In the genomic region with DNA sequence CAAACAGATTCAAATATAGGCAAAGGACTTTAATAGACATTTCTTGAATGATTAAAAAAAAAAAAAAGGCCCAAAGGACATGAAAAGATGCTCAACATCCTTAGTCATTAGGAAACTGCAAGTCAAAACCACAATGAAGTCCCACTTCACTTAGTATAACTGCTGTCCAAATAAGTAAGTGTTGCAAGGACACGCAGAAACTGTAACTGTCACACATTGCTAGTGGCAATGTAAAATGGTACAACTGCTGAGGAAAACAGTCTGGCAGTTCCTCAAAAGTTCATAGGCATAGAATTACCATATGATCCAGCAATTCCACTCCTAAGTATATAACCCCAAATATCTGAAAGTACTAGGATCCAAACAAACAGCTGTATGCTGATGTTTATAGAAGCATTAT, we compare ENCODE assay signal across 11 cellular contexts.
DNase-seq lines count a peak whose midpoint lies in the region; ATAC-seq and TF ChIP-seq lines count a peak whose summit lies in the region.
"Had no signal": no experiment of that assay in that cellular context is flagged by ENCODE, and none has a peak within 500 bp of the region (broad histone marks: within the 10 kb centered on the region; RNA-seq: fewer than 3 reads in every experiment).

No MANE protein-coding gene starts in this region.

- 88% methylated on average over 1 of the region's 1 CpG for WGBS in suprapubic skin

- ATAC-seq in GM19043 (IDR thresholded peaks at IDR 0.05; ENCODE audit: low read depth, unreplicated experiment) (peak; percentile 97), HG02798 (IDR thresholded peaks at IDR 0.05; ENCODE audit: poor library complexity, unreplicated experiment) (peak; percentile 91), GM18505 (IDR thresholded peaks at IDR 0.05; ENCODE audit: unreplicated experiment) (no peak)
- ATAC-seq: left lung had no signal

- DNase-seq in EH (ENCODE audit: low read depth), result peak; percentile 38
- peak in 1 of 2 experiments; percentile 76 for DNase-seq in HL-60 (ENCODE audit: low read depth in 1 of 2, low spot score in 1 of 2)
- DNase-seq in NCI-H226, result no peak
- no peak for DNase-seq in ACHN
- no peak for DNase-seq in suprapubic skin (ENCODE audit: low spot score in 2 of 2)
- DNase-seq: left lung, sigmoid colon had no signal

- no peaks in the 10 kb centered on the region for H3K4me1 ChIP-seq in suprapubic skin
- H3K4me1 ChIP-seq: left lung, sigmoid colon had no signal

- H3K27me3 ChIP-seq in HL-60 (ENCODE audit: insufficient read depth, poor library complexity, severe bottlenecking), result no peaks in the 10 kb centered on the region
- no peaks in the 10 kb centered on the region for H3K27me3 ChIP-seq in suprapubic skin
- H3K27me3 ChIP-seq: left lung, sigmoid colon had no signal

- in situ Hi-C loops in ACHN (cut with HindIII; ENCODE audit: low pct_ligation_motif_present, low pct_unique_long_range_greater_than_20kb, low sequenced_read_pairs), result no loop called here

- peak overlapping the region; percentile 30 for H3K27ac ChIP-seq in HL-60 (replicated peaks)
- no peak overlapping the region for H3K27ac ChIP-seq in suprapubic skin
- H3K27ac ChIP-seq: left lung, sigmoid colon, SK-N-MC had no signal

- H3K36me3 ChIP-seq in suprapubic skin, result no peaks in the 10 kb centered on the region
- H3K36me3 ChIP-seq: left lung, sigmoid colon had no signal

- TF ChIP-seq CTCF in HL-60 (IDR thresholded peaks at IDR 0.05; ENCODE audit: insufficient read depth, low read length), result no peak
- TF ChIP-seq CTCF in suprapubic skin (IDR thresholded peaks at IDR 0.05), result no peak

- TF ChIP-seq EP300 in suprapubic skin (IDR thresholded peaks at IDR 0.05), result no peak

- TF ChIP-seq POLR2A in GM18505 (IDR thresholded peaks at IDR 0.05; ENCODE audit: borderline replicate concordance, extremely low read depth, insufficient read depth, insufficient read length), result no peak
- no peak for TF ChIP-seq POLR2A in suprapubic skin (IDR thresholded peaks at IDR 0.05)

- H3K9me3 ChIP-seq in suprapubic skin, result no peaks in the 10 kb centered on the region
- H3K9me3 ChIP-seq: sigmoid colon had no signal

- no peak overlapping the region for H3K4me3 ChIP-seq in HL-60 (replicated peaks; ENCODE audit: insufficient read depth, low read length)
- no peak overlapping the region for H3K4me3 ChIP-seq in suprapubic skin
- H3K4me3 ChIP-seq: left lung, sigmoid colon, SK-N-MC had no signal
